ENCODE assay signal across 10 cellular contexts in the genomic region with DNA sequence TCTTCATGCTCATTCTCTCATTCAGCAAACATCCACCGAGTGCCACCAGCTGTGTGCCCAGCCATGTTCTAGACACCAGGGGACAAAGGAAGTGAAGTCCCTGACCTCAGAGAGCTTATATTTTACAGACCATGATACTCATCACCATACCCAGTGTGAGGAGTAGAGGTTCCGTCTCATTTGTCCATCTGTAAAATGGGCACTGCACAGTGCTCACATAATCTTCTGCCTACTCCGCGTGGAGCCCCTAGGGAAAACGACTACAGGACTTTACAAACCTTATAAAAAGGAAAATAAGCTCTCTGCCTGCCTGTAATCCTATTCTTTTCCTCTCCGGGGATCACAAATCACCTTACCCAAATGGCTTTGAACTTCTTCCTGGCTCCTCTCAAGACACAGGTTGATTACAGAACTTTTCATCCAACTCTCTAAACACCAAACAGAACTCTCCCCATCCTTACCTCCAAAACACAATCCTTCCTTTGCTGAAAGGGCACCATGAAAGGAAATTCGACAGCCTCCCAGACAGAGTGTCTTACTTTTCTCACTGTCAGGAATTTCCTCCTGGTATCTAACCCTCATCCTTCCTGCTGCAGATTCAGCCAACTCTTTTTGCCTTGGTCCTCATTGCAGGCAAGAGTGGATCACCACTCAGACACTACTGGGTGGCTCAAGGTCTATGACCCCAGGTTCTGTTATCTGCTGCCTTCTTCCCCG.
DNase-seq lines count a peak whose midpoint lies in the region; ATAC-seq and TF ChIP-seq lines count a peak whose summit lies in the region.
"Had no signal": no experiment of that assay in that cellular context is flagged by ENCODE, and none has a peak within 500 bp of the region (broad histone marks: within the 10 kb centered on the region; RNA-seq: fewer than 3 reads in every experiment).

No MANE protein-coding gene starts in this region.

- H3K36me3 ChIP-seq in Loucy (ENCODE audit: insufficient read depth, low read length) (no peaks in the 10 kb centered on the region), mucosa of rectum (ENCODE audit: control insufficient read depth in 2 of 2, insufficient read depth in 2 of 2, low read length in 2 of 2) (no peaks in the 10 kb centered on the region)

- H3K4me2 ChIP-seq in Loucy (ENCODE audit: low read depth, low read length, poor library complexity, severe bottlenecking) = peak overlapping the region; percentile 73

- H3K27ac ChIP-seq in cingulate gyrus (ENCODE audit: low read depth, low read length) (peak overlapping the region; percentile 71), mucosa of rectum (ENCODE audit: low read depth in 2 of 2, low read length in 2 of 2) (peak overlapping the region; percentile 70 to 81), temporal lobe (ENCODE audit: low read depth, low read length) (peak overlapping the region; percentile 94)

- no peaks in the 10 kb centered on the region for H3K9me3 ChIP-seq in Loucy (ENCODE audit: insufficient read depth, low read depth, low read length)
- no peaks in the 10 kb centered on the region for H3K9me3 ChIP-seq in mucosa of rectum (ENCODE audit: control insufficient read depth in 2 of 2, low read length in 2 of 2)
- H3K9me3 ChIP-seq: mucosa of descending colon had no signal

- H3K4me3 ChIP-seq in Loucy (ENCODE audit: low read length, poor library complexity, severe bottlenecking) (no peak overlapping the region), mucosa of rectum (ENCODE audit: low read length in 2 of 2) (no peak overlapping the region)
- H3K4me3 ChIP-seq: mucosa of descending colon had no signal

- no peaks in the 10 kb centered on the region for H3K79me2 ChIP-seq in Loucy (ENCODE audit: insufficient read depth, low read length)

- H3K27me3 ChIP-seq in Loucy (ENCODE audit: insufficient read depth, low read length, poor library complexity, severe bottlenecking) = no peaks in the 10 kb centered on the region
- no peaks in the 10 kb centered on the region for H3K27me3 ChIP-seq in mucosa of rectum (ENCODE audit: control insufficient read depth in 2 of 2, insufficient read depth in 2 of 2, low read length in 2 of 2)

- H3K9ac ChIP-seq in Loucy (ENCODE audit: low read depth, low read length, poor library complexity, severe bottlenecking) (peak overlapping the region; percentile 46), mucosa of rectum (ENCODE audit: low read depth in 1 of 2, low read length in 2 of 2) (peak overlapping the region; percentile 14 to 18)

- no peaks in the 10 kb centered on the region for H3F3A ChIP-seq in Loucy (ENCODE audit: low read depth)

- no peak for ATAC-seq in GM21447 (IDR thresholded peaks at IDR 0.05; ENCODE audit: unreplicated experiment)

- no peaks in the 10 kb centered on the region for H4K20me1 ChIP-seq in Loucy (ENCODE audit: insufficient read depth, low read length, poor library complexity, severe bottlenecking)

- H3K4me1 ChIP-seq in Loucy (ENCODE audit: insufficient read depth, low read length, poor library complexity, severe bottlenecking) (peaks cover 43% of the 10 kb centered on the region), mucosa of rectum (ENCODE audit: control insufficient read depth in 2 of 2, insufficient read depth in 2 of 2, low read length in 2 of 2) (peaks cover 26 to 33% of the 10 kb centered on the region in 2 donors)

- no peak overlapping the region for H2AFZ ChIP-seq in Loucy (ENCODE audit: low read length)

- no peak for TF ChIP-seq CTCF in Loucy (conservative IDR thresholded peaks at IDR 0.05; ENCODE audit: low read length)

- H3K9me2 ChIP-seq in Loucy (replicated peaks; ENCODE audit: low read depth, low read length) = no peaks in the 10 kb centered on the region

- no peak for DNase-seq in NCI-H446 treated with DMSO at 0.1 percent for 48 hours (lab: John Stamatoyannopoulos, UW)
- DNase-seq in LoVo (ENCODE audit: low spot score) = no peak
- DNase-seq: NCI-H2227 treated with DMSO at 0.1 percent for 48 hours; stimulated activated CD4-positive, alpha-beta T cell treated with anti-CD3 and anti-CD28 coated beads, Interleukin-1b, Interleukin-23, amount 100 ng/mL, for 48 hours had no signal
